8 cellular contexts compared by ENCODE assay signal in the genomic region with DNA sequence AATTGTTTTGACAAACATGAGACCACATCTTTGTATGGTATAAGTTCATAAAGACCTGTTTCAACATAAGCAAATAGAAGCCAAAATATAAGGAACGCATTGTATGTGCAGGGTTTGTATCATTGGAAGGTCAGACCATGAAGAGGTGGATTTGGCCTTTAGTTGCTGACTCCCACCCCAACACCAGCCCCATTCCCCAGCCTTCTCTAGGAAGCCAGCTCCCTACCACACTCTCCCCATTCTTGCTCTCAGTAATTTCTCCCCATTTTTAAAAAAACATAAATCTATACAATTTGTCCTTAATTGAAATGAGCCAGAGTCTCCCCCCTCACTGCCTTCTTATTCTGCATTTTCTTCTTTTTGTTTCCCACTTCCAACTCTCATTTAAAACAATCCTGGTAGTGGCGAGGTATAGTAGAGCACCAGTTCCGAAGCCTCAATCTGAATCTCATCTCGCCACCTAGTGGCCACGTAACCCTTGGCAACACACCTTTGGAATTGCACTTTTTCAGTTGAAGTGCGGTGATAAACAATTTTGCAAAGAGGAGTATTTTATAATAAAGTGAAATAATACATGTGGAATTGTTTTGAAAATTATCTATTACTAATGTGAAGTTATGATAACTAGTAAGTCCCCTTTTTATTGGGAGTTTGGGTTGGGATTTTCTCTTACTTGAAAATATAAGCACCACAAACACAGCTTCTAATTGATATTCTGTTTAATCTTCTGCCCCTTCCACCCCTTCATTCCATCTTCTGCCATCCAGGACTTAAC.
DNase-seq lines count a peak whose midpoint lies in the region; ATAC-seq and TF ChIP-seq lines count a peak whose summit lies in the region.

No MANE protein-coding gene starts in this region.

- peak; percentile 43 for DNase-seq in Right ventricle myocardium superior
- DNase-seq in Right ventricle myocardium inferior (ENCODE audit: missing footprints) = no peak
- peak; percentile 20 for DNase-seq in NOMO-1 treated with DMSO at 0.1 percent for 48 hours (lab: John Stamatoyannopoulos, UW; ENCODE audit: unreplicated experiment)
- peak; percentile 57 for DNase-seq in activated T-cell treated with anti-CD3 and anti-CD28 coated beads, Interleukin-2, amount 50 U/mL, for 4 hours
- DNase-seq in fibroblast of the aortic adventitia (ENCODE audit: low read depth) = peak; percentile 50
- DNase-seq in osteocyte (ENCODE audit: extremely low spot score, unreplicated experiment) = no peak

- H3K27ac Mint-ChIP-seq in osteocyte (ENCODE audit: unreplicated experiment) = no peak overlapping the region

- H3K4me1 Mint-ChIP-seq in activated T-cell treated with anti-CD3 and anti-CD28 coated beads, Interleukin-2, amount 50 U/mL, for 4 hours (ENCODE audit: low read depth) = peaks cover 16% of the 10 kb centered on the region
- peaks cover 1% of the 10 kb centered on the region for H3K4me1 Mint-ChIP-seq in osteocyte (ENCODE audit: unreplicated experiment)

- no peaks in the 10 kb centered on the region for H3K9me3 Mint-ChIP-seq in activated T-cell treated with anti-CD3 and anti-CD28 coated beads, Interleukin-2, amount 50 U/mL, for 4 hours
- no peaks in the 10 kb centered on the region for H3K9me3 Mint-ChIP-seq in osteocyte (ENCODE audit: unreplicated experiment)

- H3K36me3 Mint-ChIP-seq in activated T-cell treated with anti-CD3 and anti-CD28 coated beads, Interleukin-2, amount 50 U/mL, for 4 hours (ENCODE audit: insufficient read depth) = no peaks in the 10 kb centered on the region
- H3K36me3 Mint-ChIP-seq in osteocyte (ENCODE audit: unreplicated experiment) = no peaks in the 10 kb centered on the region

- intact Hi-C loops in Right ventricle myocardium superior (cut with DNase I) (loop anchor here (10.0 kb wide), 1 partner anchor 1108 kb away; no protein-coding TSS in a partner anchor), Right ventricle myocardium inferior (cut with DNase I) (loop anchor here (5.0 kb wide), 1 partner anchor 1101 kb away; no protein-coding TSS in a partner anchor)

- H3K4me3 Mint-ChIP-seq in activated T-cell treated with anti-CD3 and anti-CD28 coated beads, Interleukin-2, amount 50 U/mL, for 4 hours = peak overlapping the region; percentile 52
- H3K4me3 Mint-ChIP-seq in osteocyte (ENCODE audit: unreplicated experiment) = no peak overlapping the region

- no peak for ATAC-seq in Right ventricle myocardium superior (ENCODE audit: poor library complexity)
- no peak for ATAC-seq in Right ventricle myocardium inferior
- peak; percentile 64 for ATAC-seq in HG03135 (IDR thresholded peaks at IDR 0.05; ENCODE audit: unreplicated experiment)
- ATAC-seq in activated T-cell treated with anti-CD3 and anti-CD28 coated beads, Interleukin-2, amount 50 U/mL, for 4 hours = peak; percentile 48 to 80
- no peak for ATAC-seq in GM21390 (IDR thresholded peaks at IDR 0.05; ENCODE audit: unreplicated experiment)

- no peaks in the 10 kb centered on the region for H3K27me3 Mint-ChIP-seq in activated T-cell treated with anti-CD3 and anti-CD28 coated beads, Interleukin-2, amount 50 U/mL, for 4 hours (ENCODE audit: low read depth)
- peaks cover 6% of the 10 kb centered on the region for H3K27me3 Mint-ChIP-seq in osteocyte (ENCODE audit: unreplicated experiment)

- peak; percentile 74 for TF ChIP-seq CTCF in fibroblast of the aortic adventitia (IDR thresholded peaks at IDR 0.05; ENCODE audit: insufficient read depth, low read length)
- peak; percentile 77 for TF ChIP-seq CTCF in osteocyte (IDR thresholded peaks at IDR 0.05)

- H3K4me3 ChIP-seq in fibroblast of the aortic adventitia (ENCODE audit: low read depth, low read length) = no peak overlapping the region

Comparison
In these comparisons a context has a peak if more than half of its experiments do, and no peak if none do; other contexts are left out.
1. DNase-seq: peak in Right ventricle myocardium superior (single experiment), NOMO-1 treated with DMSO at 0.1 percent for 48 hours (single experiment), activated T-cell treated with anti-CD3 and anti-CD28 coated beads, Interleukin-2, amount 50 U/mL, for 4 hours (single experiment) and fibroblast of the aortic adventitia (single experiment); none in Right ventricle myocardium inferior (single experiment) and osteocyte (single experiment).
2. ATAC-seq: peak in HG03135 (single experiment) and activated T-cell treated with anti-CD3 and anti-CD28 coated beads, Interleukin-2, amount 50 U/mL, for 4 hours (2 of 2); none in Right ventricle myocardium superior (single experiment), Right ventricle myocardium inferior (single experiment) and GM21390 (single experiment).